ENCODE assay signal across 20 cellular contexts in genomic region chr4:125049711-125050110, GRCh38.
"Had no signal": no experiment of that assay in that cellular context is flagged by ENCODE, and none has a peak within 500 bp of the region (broad histone marks: within the 10 kb centered on the region; RNA-seq: fewer than 3 reads in every experiment).

No MANE protein-coding gene starts in this region.

- H3K4me1 ChIP-seq: psoas muscle, suprapubic skin, transverse colon had no signal

- H3K4me3 ChIP-seq: cardiac muscle cell, ovary, psoas muscle, smooth muscle cell, suprapubic skin, transverse colon had no signal

- H3K36me3 ChIP-seq: cardiac muscle cell, ovary, suprapubic skin, transverse colon had no signal

- H3K27me3 ChIP-seq: cardiac muscle cell, ovary, suprapubic skin, transverse colon had no signal

- ATAC-seq: naive thymus-derived CD8-positive, alpha-beta T cell; psoas muscle; sciatic nerve; stimulated activated naive CD8-positive, alpha-beta T cell treated with anti-CD3 and anti-CD28 coated beads, Interleukin-15, amount 100 ng/mL, for 72 hours had no signal

- H3K4me2 ChIP-seq: smooth muscle cell had no signal

- H3K9me3 ChIP-seq: ovary, psoas muscle, suprapubic skin, transverse colon had no signal

- DNase-seq: activated CD4-positive, CD25-positive, alpha-beta regulatory T cell treated with anti-CD3 and anti-CD28 coated beads, Interleukin-2, amount 50 U/mL, for 72 hours; activated CD8-positive, alpha-beta memory T cell treated with anti-CD3 and anti-CD28 coated beads for 24 hours; activated CD8-positive, alpha-beta memory T cell treated with anti-CD3 and anti-CD28 coated beads, Interleukin-2, amount 50 U/mL, for 48 hours; activated effector memory CD4-positive, alpha-beta T cell treated with anti-CD3 and anti-CD28 coated beads, Interleukin-2, amount 50 U/mL, for 16 hours; activated naive CD4-positive, alpha-beta T cell treated with anti-CD3 and anti-CD28 coated beads, Interleukin-2, amount 50 U/mL, for 16 hours; activated T-cell treated with anti-CD3 and anti-CD28 coated beads, Interleukin-2, amount 50 U/mL, for 48 hours; mesendoderm; naive thymus-derived CD8-positive, alpha-beta T cell; ovary; psoas muscle; stimulated activated CD4-positive, alpha-beta T cell treated with anti-CD3 and anti-CD28 coated beads, Interleukin-4, amount 100 ng/mL, for 1 hour; stimulated activated naive CD8-positive, alpha-beta T cell treated with anti-CD3 and anti-CD28 coated beads, Interleukin-15, amount 100 ng/mL, for 72 hours; T-helper 2 cell; transverse colon had no signal

- H3K27ac ChIP-seq: cardiac muscle cell, epithelial cell of prostate, ovary, psoas muscle, suprapubic skin, transverse colon, VCaP had no signal
